In genomic region chr2:241123816-241124536, GRCh38 we compare ENCODE assay signal across 11 cellular contexts. TPM values are rescaled to one million over a fixed set of nuclear protein-coding genes. Genes with fewer than 3 reads are reported as not detected.
DNase-seq lines count a peak whose midpoint lies in the region; ATAC-seq and TF ChIP-seq lines count a peak whose summit lies in the region.
"Had no signal": no experiment of that assay in that cellular context is flagged by ENCODE, and none has a peak within 500 bp of the region (broad histone marks: within the 10 kb centered on the region; RNA-seq: fewer than 3 reads in every experiment).

No MANE protein-coding gene starts in this region.

- CTCF ChIA-PET in PC-3 (lab: Charles Lee) = no interaction called here

- H3K36me3 ChIP-seq in PC-3 (ENCODE audit: low read depth, low read length) (no peaks in the 10 kb centered on the region), mucosa of stomach (ENCODE audit: control insufficient read depth, insufficient read depth, low read length) (no peaks in the 10 kb centered on the region)
- H3K36me3 ChIP-seq: gastrocnemius medialis had no signal

- H3K9me2 ChIP-seq in PC-3 (replicated peaks; ENCODE audit: low read length) = no peaks in the 10 kb centered on the region

- TF ChIP-seq CTCF in C4-2B (conservative IDR thresholded peaks at IDR 0.05) (no peak), PC-3 (conservative IDR thresholded peaks at IDR 0.05; ENCODE audit: low read depth, low read length) (no peak)

- no peak overlapping the region for H3K4me3 ChIP-seq in PC-3 (ENCODE audit: low read length)
- no peak overlapping the region for H3K4me3 ChIP-seq in mucosa of stomach (ENCODE audit: low read length)
- H3K4me3 ChIP-seq: gastrocnemius medialis, tibial artery had no signal

- H3K9ac ChIP-seq in PC-3 (ENCODE audit: low read length) (no peak overlapping the region), mucosa of stomach (ENCODE audit: low read length) (peak overlapping the region; percentile 31)

- no peak overlapping the region for H2AFZ ChIP-seq in PC-3 (ENCODE audit: low read length)

- H3K79me2 ChIP-seq in PC-3 (ENCODE audit: low read length) = no peaks in the 10 kb centered on the region

- POLR2A ChIA-PET in PC-3 (lab: Charles Lee; ENCODE audit: unreplicated experiment) = no interaction called here

- DNase-seq in PC-3 = no peak
- DNase-seq in anterior cingulate cortex (lab: John Stamatoyannopoulos, UW) = peak in 36 of 58 donors; percentile 6 to 78 (median 32)
- DNase-seq in NCI-H510A treated with DMSO at 0.1 percent for 48 hours (lab: John Stamatoyannopoulos, UW) = no peak
- DNase-seq in NCI-H446 treated with DMSO at 0.1 percent for 48 hours (lab: John Stamatoyannopoulos, UW) = no peak
- no peak for DNase-seq in NCI-H1105 treated with DMSO at 0.1 percent for 48 hours (lab: John Stamatoyannopoulos, UW)
- DNase-seq: NCI-H1048 had no signal

- BruUV-seq in PC-3 (replicated peaks; lab: Mats Ljungman, UMichigan) = no TSS peak

- H3K9me3 ChIP-seq in PC-3 (ENCODE audit: low read length) = no peaks in the 10 kb centered on the region
- H3K9me3 ChIP-seq in mucosa of stomach (ENCODE audit: control insufficient read depth, low read length) = no peaks in the 10 kb centered on the region
- H3K9me3 ChIP-seq: gastrocnemius medialis, tibial artery had no signal

- no peak overlapping the region for H3K4me2 ChIP-seq in PC-3 (ENCODE audit: low read length)

- H3K27me3 ChIP-seq in PC-3 (ENCODE audit: low read length) (no peaks in the 10 kb centered on the region), mucosa of stomach (ENCODE audit: control insufficient read depth, insufficient read depth, low read length) (no peaks in the 10 kb centered on the region)
- H3K27me3 ChIP-seq: gastrocnemius medialis, tibial artery had no signal

- peak overlapping the region; percentile 92 for H3K27ac ChIP-seq in C4-2B
- H3K27ac ChIP-seq in PC-3 (ENCODE audit: low read length) = no peak overlapping the region
- H3K27ac ChIP-seq: gastrocnemius medialis, tibial artery had no signal

- H3F3A ChIP-seq in PC-3 (ENCODE audit: low read length, unreplicated experiment) = no peaks in the 10 kb centered on the region

- H4K20me1 ChIP-seq in PC-3 (ENCODE audit: low read length) = no peaks in the 10 kb centered on the region

- H3K4me1 ChIP-seq in PC-3 (ENCODE audit: insufficient read depth, low read length) (no peaks in the 10 kb centered on the region), mucosa of stomach (ENCODE audit: control insufficient read depth, insufficient read depth, low read length) (peaks cover 5% of the 10 kb centered on the region)
- H3K4me1 ChIP-seq: gastrocnemius medialis, tibial artery had no signal

- intact Hi-C loops in PC-3 (cut with micrococcal nuclease) = no loop called here

- peak; percentile 31; the same call in 1 of the 2 replicates for ATAC-seq in PC-3
- no peak for ATAC-seq in HG03108 (IDR thresholded peaks at IDR 0.05; ENCODE audit: unreplicated experiment)

RNA-seq across cellular contexts. Expression of gene MTERF4, which starts 21.9 kb away (rescaled TPM):
- 13.6 and 15.4 TPM in 2 replicates for total RNA-seq in PC-3 (2014; rRNA removed)

RNA-seq across cellular contexts. Expression of gene PASK, which starts 25.3 kb away (rescaled TPM):
- total RNA-seq in PC-3 (2014; rRNA removed) = 3.1 and 4.1 TPM in 2 replicates

RNA-seq across cellular contexts. Expression of gene PPP1R7, which starts 26.3 kb away (rescaled TPM):
- total RNA-seq in PC-3 (2014; rRNA removed) = 16.6 and 21.4 TPM in 2 replicates

Comparison
In these comparisons a context has a peak if more than half of its experiments do, and no peak if none do; other contexts are left out.
1. DNase-seq: peak in anterior cingulate cortex (36 of 58); none in PC-3 (single experiment), NCI-H510A treated with DMSO at 0.1 percent for 48 hours (single experiment), NCI-H446 treated with DMSO at 0.1 percent for 48 hours (single experiment) and NCI-H1105 treated with DMSO at 0.1 percent for 48 hours (single experiment).